37 cellular contexts compared by ENCODE assay signal in the genomic region with DNA sequence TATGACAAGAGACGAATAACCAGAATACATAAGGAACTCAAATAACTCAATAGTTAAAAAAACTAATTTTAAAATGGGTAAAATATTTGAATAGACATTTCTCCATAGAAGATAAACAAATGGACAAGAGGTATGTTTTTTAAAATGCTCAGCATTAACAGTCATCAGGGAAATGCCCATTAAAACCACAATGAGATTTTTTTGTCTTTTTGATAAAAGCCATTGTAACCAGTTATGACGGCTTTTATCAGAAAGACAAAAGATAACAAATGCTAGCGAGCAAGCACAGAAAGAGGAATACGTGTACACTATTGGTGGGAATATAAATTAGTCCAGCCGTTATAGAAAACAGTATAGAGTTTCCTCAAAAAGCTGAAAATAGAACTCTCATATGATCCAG.
"Had no signal": no experiment of that assay in that cellular context is flagged by ENCODE, and none has a peak within 500 bp of the region (broad histone marks: within the 10 kb centered on the region; RNA-seq: fewer than 3 reads in every experiment).

No MANE protein-coding gene starts in this region.

- H3K36me3 Mint-ChIP-seq: activated CD4-positive, alpha-beta memory T cell treated with anti-CD3 and anti-CD28 coated beads for 36 hours; activated naive CD4-positive, alpha-beta T cell treated with anti-CD3 and anti-CD28 coated beads, Interleukin-2, amount 50 U/mL, for 72 hours; activated naive CD8-positive, alpha-beta T cell treated with anti-CD3 and anti-CD28 coated beads for 36 hours had no signal

- H3K9me3 Mint-ChIP-seq: activated B cell treated with CpG ODN at 0.5 μM for 24 hours; activated CD4-positive, alpha-beta T cell treated with anti-CD3 and anti-CD28 coated beads, Interleukin-2, amount 10 ng/mL, durations not matched to agents 24 days and 14 days; activated naive CD8-positive, alpha-beta T cell treated with anti-CD3 and anti-CD28 coated beads for 36 hours; activated T-helper 1 cell treated with anti-CD3 and anti-CD28 coated beads, Interleukin-12 subunit alpha, Interleukin-12 subunit beta, Interleukin-2, Interleukin-4 antibody, amounts not matched to agents 30 ng/mL and 10 ng/mL and 1 ng/mL, durations not matched to agents 14 hours and 24 hours and 36 hours; T-helper 1 cell treated with Interleukin-12 subunit alpha and Interleukin-12 subunit beta and Interleukin-4 antibody, amounts not matched to agents 30 μg/mL and 1 μg/mL, for 36 hours; T-helper 2 cell treated with Interferon-gamma antibody and Interleukin-4, amounts not matched to agents 5 μg/mL and 100 μg/mL, for 36 hours had no signal

- H3K36me3 ChIP-seq: adrenal gland, ascending aorta, brain microvascular endothelial cell, breast epithelium had no signal

- H3K27me3 Mint-ChIP-seq: activated B cell treated with CpG ODN at 0.5 μM for 24 hours; activated CD4-positive, alpha-beta memory T cell treated with anti-CD3 and anti-CD28 coated beads for 36 hours; activated CD4-positive, alpha-beta T cell treated with anti-CD3 and anti-CD28 coated beads, Interleukin-2, amount 10 ng/mL, durations not matched to agents 24 days and 14 days; activated CD8-positive, alpha-beta T cell treated with anti-CD3 and anti-CD28 coated beads for 36 hours; activated naive CD8-positive, alpha-beta T cell treated with anti-CD3 and anti-CD28 coated beads for 36 hours; activated T-helper 17 cell treated with anti-CD3 and anti-CD28 coated beads, Interleukin-2, amount 50 U/mL, for 72 hours had no signal

- H3K27me3 ChIP-seq: adrenal gland, ascending aorta, body of pancreas, brain microvascular endothelial cell, breast epithelium had no signal

- H3K27ac ChIP-seq: adrenal gland, ascending aorta, body of pancreas, brain microvascular endothelial cell, breast epithelium, VCaP had no signal

- H3K4me3 Mint-ChIP-seq: activated B cell treated with CpG ODN at 0.5 μM for 24 hours; activated CD4-positive, alpha-beta memory T cell treated with anti-CD3 and anti-CD28 coated beads for 36 hours; activated CD4-positive, alpha-beta T cell treated with anti-CD3 and anti-CD28 coated beads, Interleukin-2, amount 10 ng/mL, durations not matched to agents 24 days and 14 days; activated CD8-positive, alpha-beta T cell treated with anti-CD3 and anti-CD28 coated beads for 36 hours; activated naive CD4-positive, alpha-beta T cell treated with anti-CD3 and anti-CD28 coated beads for 36 hours; activated naive CD8-positive, alpha-beta T cell treated with anti-CD3 and anti-CD28 coated beads for 36 hours; activated T-cell treated with anti-CD3 and anti-CD28 coated beads, Interleukin-2, amount 50 U/mL, for 4 hours; activated T-cell treated with anti-CD3 and anti-CD28 coated beads, Interleukin-2, amount 50 U/mL, for 72 hours; activated T-helper 1 cell treated with anti-CD3 and anti-CD28 coated beads, Interleukin-12 subunit alpha, Interleukin-12 subunit beta, Interleukin-2, Interleukin-4 antibody, amounts not matched to agents 30 ng/mL and 10 ng/mL and 1 ng/mL, durations not matched to agents 14 hours and 24 hours and 36 hours; activated T-helper 17 cell treated with anti-CD3 and anti-CD28 coated beads, Interleukin-2, amount 50 U/mL, for 72 hours; T-helper 1 cell treated with Interleukin-12 subunit alpha and Interleukin-12 subunit beta and Interleukin-4 antibody, amounts not matched to agents 30 μg/mL and 1 μg/mL, for 36 hours; T-helper 2 cell treated with Interferon-gamma antibody and Interleukin-4, amounts not matched to agents 5 μg/mL and 100 μg/mL, for 36 hours had no signal

- H3K4me3 ChIP-seq: adrenal gland, ascending aorta, body of pancreas, breast epithelium had no signal

- H3K4me1 Mint-ChIP-seq: activated B cell treated with CpG ODN at 0.5 μM for 24 hours; activated CD4-positive, alpha-beta T cell treated with anti-CD3 and anti-CD28 coated beads, Interleukin-2, amount 10 ng/mL, durations not matched to agents 24 days and 14 days; activated naive CD8-positive, alpha-beta T cell treated with anti-CD3 and anti-CD28 coated beads for 36 hours; activated T-helper 17 cell treated with anti-CD3 and anti-CD28 coated beads, Interleukin-2, amount 50 U/mL, for 72 hours had no signal

- H3K4me1 ChIP-seq: adrenal gland, ascending aorta, body of pancreas, breast epithelium had no signal

- H3K27ac Mint-ChIP-seq: activated B cell treated with CpG ODN at 0.5 μM for 24 hours; activated CD4-positive, alpha-beta memory T cell treated with anti-CD3 and anti-CD28 coated beads for 36 hours; activated CD4-positive, alpha-beta T cell treated with anti-CD3 and anti-CD28 coated beads, Interleukin-2, amount 10 ng/mL, durations not matched to agents 24 days and 14 days; activated CD8-positive, alpha-beta T cell treated with anti-CD3 and anti-CD28 coated beads for 36 hours; activated naive CD4-positive, alpha-beta T cell treated with anti-CD3 and anti-CD28 coated beads for 36 hours; activated naive CD4-positive, alpha-beta T cell treated with anti-CD3 and anti-CD28 coated beads, Interleukin-2, amount 50 U/mL, for 72 hours; activated naive CD8-positive, alpha-beta T cell treated with anti-CD3 and anti-CD28 coated beads for 36 hours; activated T-cell treated with anti-CD3 and anti-CD28 coated beads, Interleukin-2, amount 50 U/mL, for 72 hours; activated T-helper 1 cell treated with anti-CD3 and anti-CD28 coated beads, Interleukin-12 subunit alpha, Interleukin-12 subunit beta, Interleukin-2, Interleukin-4 antibody, amounts not matched to agents 30 ng/mL and 10 ng/mL and 1 ng/mL, durations not matched to agents 14 hours and 24 hours and 36 hours; activated T-helper 17 cell treated with anti-CD3 and anti-CD28 coated beads, Interleukin-2, amount 50 U/mL, for 72 hours; T-helper 1 cell treated with Interleukin-12 subunit alpha and Interleukin-12 subunit beta and Interleukin-4 antibody, amounts not matched to agents 30 μg/mL and 1 μg/mL, for 36 hours; T-helper 2 cell treated with Interferon-gamma antibody and Interleukin-4, amounts not matched to agents 5 μg/mL and 100 μg/mL, for 36 hours had no signal

- ATAC-seq: activated CD8-positive, alpha-beta T cell treated with anti-CD3 and anti-CD28 coated beads for 36 hours; activated naive CD4-positive, alpha-beta T cell treated with anti-CD3 and anti-CD28 coated beads, Interleukin-2, amount 50 U/mL, for 72 hours; activated T-cell treated with anti-CD3 and anti-CD28 coated beads, Interleukin-2, amount 50 U/mL, for 4 hours; activated T-cell treated with anti-CD3 and anti-CD28 coated beads, Interleukin-2, amount 50 U/mL, for 72 hours; activated T-helper 17 cell treated with anti-CD3 and anti-CD28 coated beads, Interleukin-2, amount 50 U/mL, for 72 hours; body of pancreas had no signal

- H3K9me3 ChIP-seq: adrenal gland, ascending aorta, body of pancreas, breast epithelium had no signal

- DNase-seq: activated B cell treated with CpG ODN at 0.5 μM for 24 hours; activated CD4-positive, alpha-beta memory T cell treated with anti-CD3 and anti-CD28 coated beads for 36 hours; activated CD4-positive, alpha-beta T cell treated with anti-CD3 and anti-CD28 coated beads for 4 hours; activated CD4-positive, alpha-beta T cell treated with anti-CD3 and anti-CD28 coated beads, Interleukin-2, amount 10 ng/mL, durations not matched to agents 24 days and 14 days; activated CD4-positive, alpha-beta T cell treated with anti-CD3 and anti-CD28 coated beads, Interleukin-2, amount 50 U/mL, for 1 hour; activated CD4-positive, alpha-beta T cell treated with anti-CD3 and anti-CD28 coated beads, Interleukin-2, amount 50 U/mL, for 4 hours; activated CD4-positive, CD25-positive, alpha-beta regulatory T cell treated with anti-CD3 and anti-CD28 coated beads, Interleukin-2, amount 50 U/mL, for 72 hours; activated CD8-positive, alpha-beta memory T cell treated with anti-CD3 and anti-CD28 coated beads, Interleukin-2, amount 50 U/mL, for 4 hours; activated CD8-positive, alpha-beta T cell treated with anti-CD3 and anti-CD28 coated beads for 36 hours; activated effector memory CD4-positive, alpha-beta T cell treated with anti-CD3 and anti-CD28 coated beads, Interleukin-2, amount 50 U/mL, for 16 hours; activated gamma-delta T cell treated with Interleukin-2 at 50 U/mL for 16 hours; activated naive CD4-positive, alpha-beta T cell; activated naive CD4-positive, alpha-beta T cell treated with anti-CD3 and anti-CD28 coated beads for 36 hours; activated naive CD4-positive, alpha-beta T cell treated with anti-CD3 and anti-CD28 coated beads, Interleukin-2, amount 50 U/mL, for 16 hours; activated naive CD8-positive, alpha-beta T cell treated with anti-CD3 and anti-CD28 coated beads for 36 hours; activated T-cell treated with anti-CD3 and anti-CD28 coated beads for 4 hours; activated T-cell treated with anti-CD3 and anti-CD28 coated beads, Interleukin-2, amount 50 U/mL, for 1 hour; activated T-cell treated with anti-CD3 and anti-CD28 coated beads, Interleukin-2, amount 50 U/mL, for 4 hours; activated T-cell treated with anti-CD3 and anti-CD28 coated beads, Interleukin-2, amount 50 U/mL, for 72 hours; adrenal gland; amygdala; anterior cingulate cortex; body of pancreas; brain microvascular endothelial cell; central memory CD4-positive, alpha-beta T cell; T-helper 1 cell; T-helper 2 cell; T-helper 9 cell had no signal

- FAIRE-seq: TTC549 had no signal
